Comparison of ENCODE assay signal across 16 cellular contexts in the genomic region with DNA sequence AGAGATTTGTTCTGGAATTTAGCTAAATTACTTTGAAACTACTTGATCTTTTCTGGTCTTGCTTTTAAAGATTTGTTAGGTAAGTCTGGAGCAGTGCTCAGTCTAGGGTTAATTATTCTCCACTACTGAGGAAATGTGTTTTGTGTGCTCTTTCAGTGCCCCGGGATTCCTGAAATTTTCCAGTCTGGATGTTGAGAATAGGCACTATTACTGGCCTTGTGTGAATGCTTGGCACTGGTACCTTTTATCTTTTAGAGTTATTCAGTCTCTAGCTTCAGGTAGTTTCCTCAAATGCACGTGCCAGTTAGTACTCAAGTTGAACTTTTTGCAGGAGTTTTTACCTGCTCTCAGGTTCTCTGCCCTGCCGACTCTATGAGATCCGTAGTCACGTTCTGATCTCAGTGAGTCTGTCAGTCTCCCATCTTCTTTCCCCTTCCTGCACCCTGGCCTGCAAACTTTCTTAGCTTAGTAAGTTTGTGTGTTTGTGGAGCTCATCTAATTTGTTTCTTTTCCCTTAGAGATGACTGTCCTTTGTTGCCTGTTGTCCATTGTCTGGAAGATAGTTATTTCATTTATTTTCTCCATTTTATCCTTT. TPM values are rescaled to one million over a fixed set of nuclear protein-coding genes. Genes with fewer than 3 reads are reported as not detected.
A peak's percentile ranks its signal among the peaks of the same experiment; 100 is the strongest.
DNase-seq lines count a peak whose midpoint lies in the region; ATAC-seq and TF ChIP-seq lines count a peak whose summit lies in the region.
"Had no signal": no experiment of that assay in that cellular context is flagged by ENCODE, and none has a peak within 500 bp of the region (broad histone marks: within the 10 kb centered on the region; RNA-seq: fewer than 3 reads in every experiment).

No MANE protein-coding gene starts in this region.

- H2BK5ac ChIP-seq in H9 (ENCODE audit: insufficient read length, low read length), result no peak overlapping the region

- H3K9me3 Mint-ChIP-seq in H9, result peaks cover 8 to 13% of the 10 kb centered on the region in 2 experiments; a peak in 4 of 5 replicates

- H4K5ac ChIP-seq in H9 (ENCODE audit: insufficient read length, low read depth, low read length), result no peak overlapping the region

- H3K27me3 ChIP-seq in H9 (ENCODE audit: insufficient read depth, low read length) (no peaks in the 10 kb centered on the region), body of pancreas (no peaks in the 10 kb centered on the region)
- H3K27me3 ChIP-seq: BLaER1, foreskin keratinocyte, suprapubic skin had no signal

- peaks cover 3% of the 10 kb centered on the region for H3K79me1 ChIP-seq in H9 (ENCODE audit: insufficient read depth, low read depth, low read length, poor library complexity, severe bottlenecking)

- peak overlapping the region; percentile 76 to 94 (median 77) for H3K27ac Mint-ChIP-seq in H9
- H3K27ac Mint-ChIP-seq: activated CD4-positive, alpha-beta T cell treated with anti-CD3 and anti-CD28 coated beads, Interleukin-2, amount 10 ng/mL, durations not matched to agents 7 days and 5 days; activated naive CD8-positive, alpha-beta T cell; memory B cell; T-helper 2 cell treated with Interferon-gamma antibody and Interleukin-4, amounts not matched to agents 5 μg/mL and 100 μg/mL, for 36 hours had no signal

- H3K4me1 Mint-ChIP-seq in H9, result peaks cover 37 to 39% of the 10 kb centered on the region in 2 experiments

- TF ChIP-seq POLR2A in body of pancreas (IDR thresholded peaks at IDR 0.05), result no peak

- H4K8ac ChIP-seq in H9 (replicated peaks; ENCODE audit: insufficient read length, low read depth, low read length), result no peak overlapping the region

- TF ChIP-seq CTCF in H9 (conservative IDR thresholded peaks at IDR 0.05) (no peak), body of pancreas (IDR thresholded peaks at IDR 0.05) (no peak)

- no peak overlapping the region for H3K23ac ChIP-seq in H9 (ENCODE audit: insufficient read length, low read depth, low read length)

- no peak overlapping the region for H3T11ph ChIP-seq in H9 (ENCODE audit: low read length)

- H3K9me3 ChIP-seq in H9 (ENCODE audit: control insufficient read depth, low read depth, low read length), result no peaks in the 10 kb centered on the region
- no peaks in the 10 kb centered on the region for H3K9me3 ChIP-seq in body of pancreas

- peak overlapping the region; percentile 64 for H3K27ac ChIP-seq in H9 (ENCODE audit: insufficient read length, low read depth, low read length)
- H3K27ac ChIP-seq in body of pancreas, result peak overlapping the region in 3 of 4 donors; percentile 19 to 41 (median 36)
- H3K27ac ChIP-seq: BLaER1, foreskin keratinocyte, suprapubic skin had no signal

- no peak overlapping the region for H3K14ac ChIP-seq in H9 (ENCODE audit: insufficient read depth, low read length)

- no peaks in the 10 kb centered on the region for H3K23me2 ChIP-seq in H9 (ENCODE audit: insufficient read length, low read depth, low read length, poor library complexity, severe bottlenecking)

- no peak overlapping the region for H2BK20ac ChIP-seq in H9 (ENCODE audit: low read depth, low read length, poor library complexity, severe bottlenecking)

- no peak overlapping the region for H2AFZ ChIP-seq in H9 (ENCODE audit: low read length)

- H3K79me2 ChIP-seq in H9 (ENCODE audit: insufficient read depth, low read length), result peaks cover 7% of the 10 kb centered on the region; the same call in 1 of the 2 replicates

- no peak overlapping the region for H2BK15ac ChIP-seq in H9 (ENCODE audit: low read depth, low read length)

- H2BK12ac ChIP-seq in H9 (ENCODE audit: insufficient read length, low read depth, low read length), result no peak overlapping the region

- ATAC-seq in body of pancreas, result peak; percentile 83
- ATAC-seq: foreskin keratinocyte had no signal

- DNase-seq in H9 (no peak), body of pancreas (peak in 2 of 4 donors; percentile 6 to 42), kidney tubule cell (ENCODE audit: low spot score) (peak; percentile 66), renal cortical epithelial cell (ENCODE audit: low read depth) (peak; percentile 91), anterior cingulate cortex (lab: John Stamatoyannopoulos, UW) (no peak), A172 (ENCODE audit: low spot score) (no peak), SIG-M5 treated with dmso at 0.1 percent for 504 hours (lab: John Stamatoyannopoulos, UW; ENCODE audit: unreplicated experiment) (no peak)
- DNase-seq: activated CD4-positive, alpha-beta T cell treated with anti-CD3 and anti-CD28 coated beads, Interleukin-2, amount 10 ng/mL, durations not matched to agents 7 days and 5 days; foreskin keratinocyte; NCI-H1092 treated with DMSO at 0.1 percent for 48 hours; stimulated activated CD4-positive, alpha-beta T cell treated with anti-CD3 and anti-CD28 coated beads, Interleukin-2, amount 100 ng/mL, for 48 hours had no signal

- H3K36me3 Mint-ChIP-seq in H9 (ENCODE audit: insufficient read depth in 1 of 3, low read depth in 3 of 3), result peaks cover 8 to 19% (median 16%) of the 10 kb centered on the region in 3 experiments

- intact Hi-C loops in body of pancreas (cut with DNase I), result no loop called here

- peak overlapping the region; percentile 18 for H3K4me2 ChIP-seq in H9 (ENCODE audit: insufficient read depth, insufficient read length, low read length)
- H3K4me2 ChIP-seq: BLaER1 had no signal

- no peak overlapping the region for H4K91ac ChIP-seq in H9 (ENCODE audit: insufficient read length, low read depth, low read length)

- no CpG with 5 or more reads among the region's 5 CpGs for WGBS in H9 (ENCODE audit: extremely low coverage, insufficient read length, low lambda C conversion rate)
- 52 to 62% methylated on average over 5 of the region's 5 CpGs for WGBS in body of pancreas, 2 donors

- H3K4ac ChIP-seq in H9 (ENCODE audit: low read depth, low read length), result no peak overlapping the region

- no peak overlapping the region for H3K56ac ChIP-seq in H9 (ENCODE audit: insufficient read length, low read depth, low read length)

- no peak overlapping the region for H2AK5ac ChIP-seq in H9 (ENCODE audit: insufficient read length, low read length)

- H3K18ac ChIP-seq in H9 (ENCODE audit: insufficient read length, low read depth, low read length), result no peak overlapping the region

- no peak overlapping the region for H2BK120ac ChIP-seq in H9 (ENCODE audit: low read depth, low read length, poor library complexity, severe bottlenecking)

- no peaks in the 10 kb centered on the region for H3K27me3 Mint-ChIP-seq in H9 (ENCODE audit: low read depth)
- H3K27me3 Mint-ChIP-seq: activated CD4-positive, alpha-beta T cell treated with anti-CD3 and anti-CD28 coated beads, Interleukin-2, amount 10 ng/mL, durations not matched to agents 7 days and 5 days; activated naive CD8-positive, alpha-beta T cell; memory B cell had no signal

- H3K9ac ChIP-seq in H9 (ENCODE audit: extremely low read depth, insufficient read length, low read length), result no peak overlapping the region
- H3K9ac ChIP-seq: BLaER1 had no signal

- H3K4me3 ChIP-seq in body of pancreas, result no peak overlapping the region
- H3K4me3 ChIP-seq: BLaER1, suprapubic skin had no signal

- no peaks in the 10 kb centered on the region for H4K20me1 ChIP-seq in H9 (ENCODE audit: control insufficient read depth, insufficient read depth, insufficient read length)

- no peak overlapping the region for H3K4me3 Mint-ChIP-seq in H9
- H3K4me3 Mint-ChIP-seq: activated CD4-positive, alpha-beta T cell treated with anti-CD3 and anti-CD28 coated beads, Interleukin-2, amount 10 ng/mL, durations not matched to agents 7 days and 5 days; activated naive CD8-positive, alpha-beta T cell; memory B cell; T-helper 2 cell treated with Interferon-gamma antibody and Interleukin-4, amounts not matched to agents 5 μg/mL and 100 μg/mL, for 36 hours had no signal

- H3K36me3 ChIP-seq in body of pancreas (replicated peaks in 1 of 2; ENCODE audit: insufficient read depth in 1 of 2, low read depth in 2 of 2), result no peaks in the 10 kb centered on the region
- H3K36me3 ChIP-seq: suprapubic skin had no signal

- H3K4me1 ChIP-seq in H9 (ENCODE audit: insufficient read depth, low read length) (peaks cover 2% of the 10 kb centered on the region; the same call in 1 of the 2 replicates), body of pancreas (peaks cover 21% of the 10 kb centered on the region)
- H3K4me1 ChIP-seq: BLaER1, foreskin keratinocyte, suprapubic skin had no signal

RNA-seq across cellular contexts. Expression of a gene that starts 39.5 kb away (rescaled TPM):
- total RNA-seq in H9 (2021) (76.7 and 78.5 TPM in 2 replicates), body of pancreas (10 to 100 TPM; 27.2 to 49.4 TPM), renal cortical epithelial cell (34.7 and 87.6 TPM in 2 replicates)
- total RNA-seq in A172 (2014; rRNA removed; shearing (Covaris generic)), result 53.8 and 133 TPM in 2 replicates

Comparison
In these comparisons a context has a peak if more than half of its experiments do, and no peak if none do; other contexts are left out.
1. DNase-seq: peak in kidney tubule cell (single experiment) and renal cortical epithelial cell (single experiment); none in H9 (single experiment), anterior cingulate cortex (0 of 58), A172 (single experiment) and SIG-M5 treated with dmso at 0.1 percent for 504 hours (single experiment).